In genomic region chr4:74418063-74418670, GRCh38 we compare ENCODE assay signal across 13 cellular contexts. TPM values are rescaled to one million over a fixed set of nuclear protein-coding genes. Genes with fewer than 3 reads are reported as not detected.
DNase-seq lines count a peak whose midpoint lies in the region; ATAC-seq and TF ChIP-seq lines count a peak whose summit lies in the region.
"Had no signal": no experiment of that assay in that cellular context is flagged by ENCODE, and none has a peak within 500 bp of the region (broad histone marks: within the 10 kb centered on the region; RNA-seq: fewer than 3 reads in every experiment).

No MANE protein-coding gene starts in this region.

- peak overlapping the region; percentile 5 for H3K27ac Mint-ChIP-seq in progenitor cell of endocrine pancreas
- no peak overlapping the region for H3K27ac Mint-ChIP-seq in activated CD4-positive, alpha-beta T cell treated with anti-CD3 and anti-CD28 coated beads, Interleukin-2, amount 10 ng/mL, durations not matched to agents 7 days and 5 days

- H3K79me2 ChIP-seq in PC-3 (ENCODE audit: low read length) = no peaks in the 10 kb centered on the region

- TF ChIP-seq CTCF in PC-3 (conservative IDR thresholded peaks at IDR 0.05; ENCODE audit: low read depth, low read length) (no peak), epithelial cell of proximal tubule (conservative IDR thresholded peaks at IDR 0.05; ENCODE audit: low read depth, low read length) (no peak), progenitor cell of endocrine pancreas (IDR thresholded peaks at IDR 0.05; ENCODE audit: unreplicated experiment) (no peak)

- POLR2A ChIA-PET in PC-3 (lab: Charles Lee; ENCODE audit: unreplicated experiment) = interaction anchor here (0.7 kb wide), 1 partner anchor 44 kb away, joined by 3 read pairs; no protein-coding TSS in a partner anchor
- POLR2A ChIA-PET in activated CD4-positive, alpha-beta T cell treated with anti-CD3 and anti-CD28 coated beads, Interleukin-2, amount 10 ng/mL, durations not matched to agents 7 days and 5 days (lab: Charles Lee) = no interaction called here

- H3K4me3 ChIP-seq in PC-3 (ENCODE audit: low read length) (no peak overlapping the region), epithelial cell of proximal tubule (ENCODE audit: low read depth, low read length) (no peak overlapping the region)

- peak overlapping the region; percentile 67 for H3K4me2 ChIP-seq in PC-3 (ENCODE audit: low read length)

- H4K20me1 ChIP-seq in PC-3 (ENCODE audit: low read length) = no peaks in the 10 kb centered on the region

- no peaks in the 10 kb centered on the region for H3F3A ChIP-seq in PC-3 (ENCODE audit: low read length, unreplicated experiment)

- H3K27me3 Mint-ChIP-seq in progenitor cell of endocrine pancreas = peaks cover 2% of the 10 kb centered on the region
- peaks cover 1% of the 10 kb centered on the region for H3K27me3 Mint-ChIP-seq in activated CD4-positive, alpha-beta T cell treated with anti-CD3 and anti-CD28 coated beads, Interleukin-2, amount 10 ng/mL, durations not matched to agents 7 days and 5 days

- H3K27me3 ChIP-seq in PC-3 (ENCODE audit: low read length) = no peaks in the 10 kb centered on the region

- H3K36me3 ChIP-seq in PC-3 (ENCODE audit: low read depth, low read length) = no peaks in the 10 kb centered on the region
- H3K36me3 ChIP-seq: WERI-Rb-1 had no signal

- H3K9me3 Mint-ChIP-seq in progenitor cell of endocrine pancreas (ENCODE audit: low read depth) = peaks cover 12% of the 10 kb centered on the region
- H3K9me3 Mint-ChIP-seq in activated CD4-positive, alpha-beta T cell treated with anti-CD3 and anti-CD28 coated beads, Interleukin-2, amount 10 ng/mL, durations not matched to agents 7 days and 5 days = no peaks in the 10 kb centered on the region

- no peak overlapping the region for H3K4me3 Mint-ChIP-seq in progenitor cell of endocrine pancreas (ENCODE audit: low read depth)
- H3K4me3 Mint-ChIP-seq in activated CD4-positive, alpha-beta T cell treated with anti-CD3 and anti-CD28 coated beads, Interleukin-2, amount 10 ng/mL, durations not matched to agents 7 days and 5 days = no peak overlapping the region

- peak overlapping the region; percentile 37 for H2AFZ ChIP-seq in PC-3 (ENCODE audit: low read length)

- no peaks in the 10 kb centered on the region for H3K9me2 ChIP-seq in PC-3 (replicated peaks; ENCODE audit: low read length)

- intact Hi-C loops in PC-3 (cut with micrococcal nuclease) = no loop called here

- DNase-seq in EH (ENCODE audit: low read depth) (peak; percentile 92), PC-3 (peak; percentile 88), epithelial cell of proximal tubule (ENCODE audit: low read depth) (peak; percentile 16), progenitor cell of endocrine pancreas (ENCODE audit: low spot score, unreplicated experiment) (no peak), G401 (ENCODE audit: low spot score) (no peak)
- DNase-seq in stimulated activated naive CD8-positive, alpha-beta T cell treated with anti-CD3 and anti-CD28 coated beads, Interleukin-15, Interleukin-2, amounts not matched to agents 100 U/mL and 50 U/mL, for 24 hours = no peak
- DNase-seq in activated CD4-positive, alpha-beta T cell treated with anti-CD3 and anti-CD28 coated beads, Interleukin-2, amount 10 ng/mL, durations not matched to agents 7 days and 5 days = no peak
- DNase-seq: activated T-cell treated with anti-CD3 and anti-CD28 coated beads for 4 hours; left cardiac atrium; NCI-H2171; stimulated activated naive CD4-positive, alpha-beta T cell treated with Interleukin-2 at 50 U/mL for 16 hours; WERI-Rb-1 had no signal

- H3K27ac ChIP-seq in PC-3 (ENCODE audit: low read length) = peak overlapping the region; percentile 58
- H3K27ac ChIP-seq: WERI-Rb-1 had no signal

- CTCF ChIA-PET in PC-3 (lab: Charles Lee) = interaction anchor here (0.6 kb wide), 1 partner anchor 205 kb away, joined by 3 read pairs; no protein-coding TSS in a partner anchor
- CTCF ChIA-PET in activated CD4-positive, alpha-beta T cell treated with anti-CD3 and anti-CD28 coated beads, Interleukin-2, amount 10 ng/mL, durations not matched to agents 7 days and 5 days (lab: Charles Lee) = no interaction called here

- 0 out of 2 replicates have a peak overlapping the region, but pooled peaks have one; percentile 21 for H3K9ac ChIP-seq in PC-3 (ENCODE audit: low read length)

- no peaks in the 10 kb centered on the region for H3K9me3 ChIP-seq in PC-3 (ENCODE audit: low read length)

- H3K4me1 Mint-ChIP-seq in progenitor cell of endocrine pancreas (ENCODE audit: low read depth) = peaks cover 18% of the 10 kb centered on the region
- no peaks in the 10 kb centered on the region for H3K4me1 Mint-ChIP-seq in activated CD4-positive, alpha-beta T cell treated with anti-CD3 and anti-CD28 coated beads, Interleukin-2, amount 10 ng/mL, durations not matched to agents 7 days and 5 days

- BruUV-seq in PC-3 (replicated peaks; lab: Mats Ljungman, UMichigan) = no TSS peak

- in situ Hi-C loops in G401 (cut with HindIII; ENCODE audit: low sequenced_read_pairs) = no loop called here

- ATAC-seq in PC-3 (peak; percentile 75), HG03354 (IDR thresholded peaks at IDR 0.05; ENCODE audit: poor library complexity, severe bottlenecking, unreplicated experiment) (no peak)
- ATAC-seq in stimulated activated naive CD8-positive, alpha-beta T cell treated with anti-CD3 and anti-CD28 coated beads, Interleukin-15, Interleukin-2, amounts not matched to agents 100 U/mL and 50 U/mL, for 24 hours = no peak

- H3K36me3 Mint-ChIP-seq in progenitor cell of endocrine pancreas (ENCODE audit: insufficient read depth) = no peaks in the 10 kb centered on the region
- H3K36me3 Mint-ChIP-seq in activated CD4-positive, alpha-beta T cell treated with anti-CD3 and anti-CD28 coated beads, Interleukin-2, amount 10 ng/mL, durations not matched to agents 7 days and 5 days (ENCODE audit: low read depth) = no peaks in the 10 kb centered on the region

- peaks cover 26% of the 10 kb centered on the region for H3K4me1 ChIP-seq in PC-3 (ENCODE audit: insufficient read depth, low read length)

RNA-seq across cellular contexts. Expression of gene AREG, which starts 26.8 kb away (rescaled TPM):
- total RNA-seq in PC-3 (2014; rRNA removed) = 203 and 222 TPM in 2 replicates
- total RNA-seq in epithelial cell of proximal tubule = 149 and 211 TPM in 2 replicates
- total RNA-seq in progenitor cell of endocrine pancreas = 2.2 and 3.6 TPM in 2 replicates
- under 1 TPM in 1 of 2 experiments, not detected in 1; 0.37 TPM for total RNA-seq in activated CD4-positive, alpha-beta T cell treated with anti-CD3 and anti-CD28 coated beads, Interleukin-2, amount 10 ng/mL, durations not matched to agents 7 days and 5 days
- total RNA-seq in G401 (2014; rRNA removed; shearing (Covaris generic)) = not detected in 2 replicates

RNA-seq across cellular contexts. Expression of gene EREG, which starts 53.2 kb away (rescaled TPM):
- 1.3 and 2.2 TPM in 2 replicates for total RNA-seq in PC-3 (2014; rRNA removed)
- total RNA-seq in epithelial cell of proximal tubule = 3.1 and 16.0 TPM in 2 replicates
- not detected in 2 replicates for total RNA-seq in progenitor cell of endocrine pancreas
- not detected for total RNA-seq in activated CD4-positive, alpha-beta T cell treated with anti-CD3 and anti-CD28 coated beads, Interleukin-2, amount 10 ng/mL, durations not matched to agents 7 days and 5 days
- total RNA-seq in G401 (2014; rRNA removed; shearing (Covaris generic)) = not detected in 2 replicates

Comparison
In these comparisons a context has a peak if more than half of its experiments do, and no peak if none do; other contexts are left out.
1. DNase-seq: peak in EH (single experiment), PC-3 (single experiment) and epithelial cell of proximal tubule (single experiment); none in progenitor cell of endocrine pancreas (single experiment), stimulated activated naive CD8-positive, alpha-beta T cell treated with anti-CD3 and anti-CD28 coated beads, Interleukin-15, Interleukin-2, amounts not matched to agents 100 U/mL and 50 U/mL, for 24 hours (single experiment), activated CD4-positive, alpha-beta T cell treated with anti-CD3 and anti-CD28 coated beads, Interleukin-2, amount 10 ng/mL, durations not matched to agents 7 days and 5 days (single experiment) and G401 (single experiment).
2. RNA of gene AREG, which starts 26.8 kb away (total RNA-seq): 149 to 211 TPM in epithelial cell of proximal tubule and 203 to 222 TPM in PC-3; 2.2 to 3.6 TPM in progenitor cell of endocrine pancreas, 0.37 TPM in activated CD4-positive, alpha-beta T cell treated with anti-CD3 and anti-CD28 coated beads, Interleukin-2, amount 10 ng/mL, durations not matched to agents 7 days and 5 days and not detected in G401; every median in the first group is over 10 times any median in the second.